8 cellular contexts compared by ENCODE assay signal in genomic region chr1:19799233-19799876, GRCh38. TPM values are rescaled to one million over a fixed set of nuclear protein-coding genes. Genes with fewer than 3 reads are reported as not detected.
A peak's percentile ranks its signal among the peaks of the same experiment; 100 is the strongest.
DNase-seq lines count a peak whose midpoint lies in the region; ATAC-seq, FAIRE-seq and TF ChIP-seq lines count a peak whose summit lies in the region.

No MANE protein-coding gene starts in this region.

- H3K79me2 ChIP-seq in endothelial cell of umbilical vein (ENCODE audit: control insufficient read depth, insufficient read depth, low read length) = no peaks in the 10 kb centered on the region

- H3K4me1 ChIP-seq in endothelial cell of umbilical vein (ENCODE audit: control insufficient read depth, extremely low read depth, insufficient read depth, low read length) = peaks cover 9% of the 10 kb centered on the region

- peak; percentile 9 for TF ChIP-seq CTCF in NB4 (IDR thresholded peaks at IDR 0.05; ENCODE audit: low read depth, low read length)
- peak; percentile 13 to 43 for TF ChIP-seq CTCF in endothelial cell of umbilical vein (IDR thresholded peaks at IDR 0.05; ENCODE audit: extremely low read depth in 1 of 2, insufficient read depth in 1 of 2, low read depth in 1 of 2, low read length in 2 of 2)

- CTCF ChIA-PET in activated CD8-positive, alpha-beta T cell treated with anti-CD3 and anti-CD28 coated beads, Interleukin-2, amount 10 ng/mL, durations not matched to agents 7 days and 5 days (lab: Charles Lee) = interaction anchor here (2.1 kb wide), 1 partner anchor 38 kb away, joined by 6 read pairs; no protein-coding TSS in a partner anchor
- CTCF ChIA-PET in endothelial cell of umbilical vein (lab: Charles Lee) = interaction anchor here (0.6 kb wide), 1 partner anchor 15 kb away, joined by 3 read pairs; no protein-coding TSS in a partner anchor

- no peaks in the 10 kb centered on the region for H3K36me3 ChIP-seq in endothelial cell of umbilical vein (ENCODE audit: control insufficient read depth in 2 of 2, extremely low read depth in 1 of 2, insufficient read depth in 2 of 2, low read length in 2 of 2)

- H3K27me3 Mint-ChIP-seq in activated CD8-positive, alpha-beta T cell treated with anti-CD3 and anti-CD28 coated beads, Interleukin-2, amount 10 ng/mL, durations not matched to agents 7 days and 5 days (ENCODE audit: low read depth) = peaks cover 9% of the 10 kb centered on the region
- peaks cover 0 to 4% (median 0%) of the 10 kb centered on the region in 3 donors for H3K27me3 Mint-ChIP-seq in naive B cell
- H3K27me3 Mint-ChIP-seq in stimulated activated naive CD8-positive, alpha-beta T cell treated with anti-CD3 and anti-CD28 coated beads, Interleukin-15, Interleukin-2, amounts not matched to agents 100 ng/mL and 50 ng/mL, for 24 hours = no peaks in the 10 kb centered on the region

- TF ChIP-seq POLR2A in NB4 (IDR thresholded peaks at IDR 0.05; ENCODE audit: extremely low read depth, insufficient read length) = peak; percentile 30
- TF ChIP-seq POLR2A in endothelial cell of umbilical vein (IDR thresholded peaks at IDR 0.05; ENCODE audit: low read depth, low read length) = no peak

- no peaks in the 10 kb centered on the region for H3K9me3 ChIP-seq in endothelial cell of umbilical vein (replicated peaks; ENCODE audit: control insufficient read depth, insufficient read depth, low read length)

- H3K9ac ChIP-seq in endothelial cell of umbilical vein (replicated peaks; ENCODE audit: extremely low read depth, insufficient read depth, low read length) = peak overlapping the region; percentile 45

- peak overlapping the region; percentile 83 for H3K27ac Mint-ChIP-seq in activated CD8-positive, alpha-beta T cell treated with anti-CD3 and anti-CD28 coated beads, Interleukin-2, amount 10 ng/mL, durations not matched to agents 7 days and 5 days
- H3K27ac Mint-ChIP-seq in naive B cell = peak overlapping the region; percentile 67 to 92 (median 90)
- peak overlapping the region; percentile 93 for H3K27ac Mint-ChIP-seq in stimulated activated naive CD8-positive, alpha-beta T cell treated with anti-CD3 and anti-CD28 coated beads, Interleukin-15, Interleukin-2, amounts not matched to agents 100 ng/mL and 50 ng/mL, for 24 hours

- peaks cover 10% of the 10 kb centered on the region for H3K36me3 Mint-ChIP-seq in activated CD8-positive, alpha-beta T cell treated with anti-CD3 and anti-CD28 coated beads, Interleukin-2, amount 10 ng/mL, durations not matched to agents 7 days and 5 days (ENCODE audit: low read depth)
- H3K36me3 Mint-ChIP-seq in naive B cell = peaks cover 5 to 7% of the 10 kb centered on the region in 2 donors
- peaks cover 6% of the 10 kb centered on the region for H3K36me3 Mint-ChIP-seq in stimulated activated naive CD8-positive, alpha-beta T cell treated with anti-CD3 and anti-CD28 coated beads, Interleukin-15, Interleukin-2, amounts not matched to agents 100 ng/mL and 50 ng/mL, for 24 hours (ENCODE audit: low read depth)

- dilution Hi-C loops in endothelial cell of umbilical vein (cut with MboI; ENCODE audit: extremely low pct_ligation_motif_present, low sequenced_read_pairs) = no loop called here

- H3K9me1 ChIP-seq in endothelial cell of umbilical vein (replicated peaks; ENCODE audit: control insufficient read depth, extremely low read depth, insufficient read depth, low read length) = no peaks in the 10 kb centered on the region

- H3K4me1 Mint-ChIP-seq in activated CD8-positive, alpha-beta T cell treated with anti-CD3 and anti-CD28 coated beads, Interleukin-2, amount 10 ng/mL, durations not matched to agents 7 days and 5 days (ENCODE audit: low read depth) = peaks cover 27% of the 10 kb centered on the region
- H3K4me1 Mint-ChIP-seq in naive B cell = peaks cover 16 to 28% (median 27%) of the 10 kb centered on the region in 3 donors
- H3K4me1 Mint-ChIP-seq in stimulated activated naive CD8-positive, alpha-beta T cell treated with anti-CD3 and anti-CD28 coated beads, Interleukin-15, Interleukin-2, amounts not matched to agents 100 ng/mL and 50 ng/mL, for 24 hours (ENCODE audit: low read depth) = peaks cover 33% of the 10 kb centered on the region

- intact Hi-C loops in endothelial cell of umbilical vein (cut with micrococcal nuclease) = loop anchor here (1.0 kb wide), 1 partner anchor 34 kb away; no protein-coding TSS in a partner anchor

- H3K9me3 Mint-ChIP-seq in activated CD8-positive, alpha-beta T cell treated with anti-CD3 and anti-CD28 coated beads, Interleukin-2, amount 10 ng/mL, durations not matched to agents 7 days and 5 days (ENCODE audit: insufficient read depth) = no peaks in the 10 kb centered on the region
- H3K9me3 Mint-ChIP-seq in naive B cell = peaks cover 0 to 2% (median 0%) of the 10 kb centered on the region in 7 donors
- H3K9me3 Mint-ChIP-seq in stimulated activated naive CD8-positive, alpha-beta T cell treated with anti-CD3 and anti-CD28 coated beads, Interleukin-15, Interleukin-2, amounts not matched to agents 100 ng/mL and 50 ng/mL, for 24 hours = no peaks in the 10 kb centered on the region

- H3K27ac ChIP-seq in endothelial cell of umbilical vein (ENCODE audit: insufficient read depth, low read depth, low read length) = no peak overlapping the region

- BruUV-seq in endothelial cell of umbilical vein (replicated peaks; lab: Mats Ljungman, UMichigan) = no TSS peak

- no peaks in the 10 kb centered on the region for H4K20me1 ChIP-seq in endothelial cell of umbilical vein (replicated peaks; ENCODE audit: control insufficient read depth, extremely low read depth, insufficient read depth, low read length)

- H3K4me3 Mint-ChIP-seq in activated CD8-positive, alpha-beta T cell treated with anti-CD3 and anti-CD28 coated beads, Interleukin-2, amount 10 ng/mL, durations not matched to agents 7 days and 5 days = peak overlapping the region; percentile 81
- peak overlapping the region; percentile 82 to 94 (median 89) for H3K4me3 Mint-ChIP-seq in naive B cell
- H3K4me3 Mint-ChIP-seq in stimulated activated naive CD8-positive, alpha-beta T cell treated with anti-CD3 and anti-CD28 coated beads, Interleukin-15, Interleukin-2, amounts not matched to agents 100 ng/mL and 50 ng/mL, for 24 hours = peak overlapping the region; percentile 86

- H3K4me3 ChIP-seq in NB4 (ENCODE audit: low read depth, low read length) (peak overlapping the region; percentile 56), endothelial cell of umbilical vein (replicated peaks in 1 of 3; ENCODE audit: insufficient read depth in 1 of 3, low read depth in 1 of 3, low read length in 3 of 3) (peak overlapping the region; percentile 3 to 69 (median 40))

- DNase-seq in DMS153 treated with DMSO at 0.1 percent for 48 hours (lab: John Stamatoyannopoulos, UW; ENCODE audit: unreplicated experiment) (peak; percentile 40), NB4 (ENCODE audit: low read depth) (peak; percentile 78), endothelial cell of umbilical vein (ENCODE audit: low read depth, low spot score) (peak; percentile 28), naive B cell (peak; percentile 42), hippocampal formation (lab: John Stamatoyannopoulos, UW) (no peak)
- DNase-seq in activated CD8-positive, alpha-beta T cell treated with anti-CD3 and anti-CD28 coated beads, Interleukin-2, amount 10 ng/mL, durations not matched to agents 7 days and 5 days = peak; percentile 72

- peak; percentile 37 for FAIRE-seq in endothelial cell of umbilical vein (lab: Jason Lieb, UNC)

- no peaks in the 10 kb centered on the region for H3K27me3 ChIP-seq in endothelial cell of umbilical vein (ENCODE audit: control insufficient read depth in 2 of 2, insufficient read depth in 2 of 2, low read length in 2 of 2)

- ATAC-seq in GM21737 (IDR thresholded peaks at IDR 0.05; ENCODE audit: unreplicated experiment) = peak; percentile 54
- peak; percentile 89 for ATAC-seq in activated CD8-positive, alpha-beta T cell treated with anti-CD3 and anti-CD28 coated beads, Interleukin-2, amount 10 ng/mL, durations not matched to agents 7 days and 5 days
- ATAC-seq in naive B cell (ENCODE audit: low read depth in 2 of 2) = peak; percentile 67 to 72

- peak overlapping the region; percentile 89 for H2AFZ ChIP-seq in endothelial cell of umbilical vein (ENCODE audit: low read depth, low read length)

- POLR2A ChIA-PET in activated CD8-positive, alpha-beta T cell treated with anti-CD3 and anti-CD28 coated beads, Interleukin-2, amount 10 ng/mL, durations not matched to agents 7 days and 5 days (lab: Charles Lee) = interaction anchor here (0.6 kb wide), 1 partner anchor 866 kb away, joined by 3 read pairs; no protein-coding TSS in a partner anchor
- POLR2A ChIA-PET in endothelial cell of umbilical vein (lab: Charles Lee) = no interaction called here

- peak overlapping the region; percentile 57 for H3K4me2 ChIP-seq in endothelial cell of umbilical vein (ENCODE audit: insufficient read depth, low read length)

TF ChIP-seq in endothelial cell of umbilical vein, 7 proteins besides CTCF, POLR2A, EP300 and RAD21:
- TF ChIP-seq EZH2 (IDR thresholded peaks at IDR 0.05; ENCODE audit: borderline replicate concordance, low read depth, low read length, severe bottlenecking) = no peak

RNA-seq across cellular contexts. Expression of gene TMCO4, which starts 0.4 kb away (rescaled TPM):
- 10 to 100 TPM; 13.1 to 14.4 TPM for total RNA-seq in activated CD8-positive, alpha-beta T cell treated with anti-CD3 and anti-CD28 coated beads, Interleukin-2, amount 10 ng/mL, durations not matched to agents 7 days and 5 days
- total RNA-seq in endothelial cell of umbilical vein = 9.0 and 10.3 TPM in 2 replicates
- 7.6 and 8.3 TPM in 2 replicates for polyA plus RNA-seq in endothelial cell of umbilical vein
- polyA plus RNA-seq in endothelial cell of umbilical vein (2011; cell fraction: cytosol; rRNA removed) = 6.8 and 7.7 TPM in 2 replicates
- polyA plus RNA-seq in endothelial cell of umbilical vein (2011; cell fraction: nucleus; rRNA removed) = 8.0 and 11.9 TPM in 2 replicates
- polyA plus RNA-seq in endothelial cell of umbilical vein (2012) = 4.7 and 6.3 TPM in 2 replicates
- polyA minus RNA-seq in endothelial cell of umbilical vein = 6.8 and 6.9 TPM in 2 replicates
- polyA minus RNA-seq in endothelial cell of umbilical vein (2011; cell fraction: cytosol; rRNA and poly(A)+ RNA removed) = 16.6 TPM
- polyA minus RNA-seq in endothelial cell of umbilical vein (2011; cell fraction: nucleus; rRNA and poly(A)+ RNA removed) = 5.1 and 10.2 TPM in 2 replicates
- 10 to 100 TPM; 11.2 to 19.7 (median 13.8) TPM for polyA plus RNA-seq in naive B cell (ENCODE audit: low read depth in 6 of 6)

RNA-seq across cellular contexts. Expression of gene RNF186, which starts 15.7 kb away (rescaled TPM):
- not detected for total RNA-seq in activated CD8-positive, alpha-beta T cell treated with anti-CD3 and anti-CD28 coated beads, Interleukin-2, amount 10 ng/mL, durations not matched to agents 7 days and 5 days
- not detected in 2 replicates for total RNA-seq in endothelial cell of umbilical vein
- not detected in 2 replicates for polyA plus RNA-seq in endothelial cell of umbilical vein
- not detected in 2 replicates for polyA plus RNA-seq in endothelial cell of umbilical vein (2011; cell fraction: cytosol; rRNA removed)
- not detected in 2 replicates for polyA plus RNA-seq in endothelial cell of umbilical vein (2011; cell fraction: nucleus; rRNA removed)
- polyA plus RNA-seq in endothelial cell of umbilical vein (2012) = not detected in 2 replicates
- not detected in 2 replicates for polyA minus RNA-seq in endothelial cell of umbilical vein
- not detected for polyA minus RNA-seq in endothelial cell of umbilical vein (2011; cell fraction: cytosol; rRNA and poly(A)+ RNA removed)
- not detected in 2 replicates for polyA minus RNA-seq in endothelial cell of umbilical vein (2011; cell fraction: nucleus; rRNA and poly(A)+ RNA removed)
- not detected for polyA plus RNA-seq in naive B cell (ENCODE audit: low read depth in 6 of 6)

Comparison
In these comparisons a context has a peak if more than half of its experiments do, and no peak if none do; other contexts are left out.
1. DNase-seq: peak in DMS153 treated with DMSO at 0.1 percent for 48 hours (single experiment), NB4 (single experiment), activated CD8-positive, alpha-beta T cell treated with anti-CD3 and anti-CD28 coated beads, Interleukin-2, amount 10 ng/mL, durations not matched to agents 7 days and 5 days (single experiment), endothelial cell of umbilical vein (single experiment) and naive B cell (single experiment); none in hippocampal formation (0 of 2).
2. Peak in every context shown above with its lines, with median percentiles within 50 percentile points of each other: ATAC-seq, H3K27ac Mint-ChIP-seq and H3K4me3 Mint-ChIP-seq.